In the genomic region with DNA sequence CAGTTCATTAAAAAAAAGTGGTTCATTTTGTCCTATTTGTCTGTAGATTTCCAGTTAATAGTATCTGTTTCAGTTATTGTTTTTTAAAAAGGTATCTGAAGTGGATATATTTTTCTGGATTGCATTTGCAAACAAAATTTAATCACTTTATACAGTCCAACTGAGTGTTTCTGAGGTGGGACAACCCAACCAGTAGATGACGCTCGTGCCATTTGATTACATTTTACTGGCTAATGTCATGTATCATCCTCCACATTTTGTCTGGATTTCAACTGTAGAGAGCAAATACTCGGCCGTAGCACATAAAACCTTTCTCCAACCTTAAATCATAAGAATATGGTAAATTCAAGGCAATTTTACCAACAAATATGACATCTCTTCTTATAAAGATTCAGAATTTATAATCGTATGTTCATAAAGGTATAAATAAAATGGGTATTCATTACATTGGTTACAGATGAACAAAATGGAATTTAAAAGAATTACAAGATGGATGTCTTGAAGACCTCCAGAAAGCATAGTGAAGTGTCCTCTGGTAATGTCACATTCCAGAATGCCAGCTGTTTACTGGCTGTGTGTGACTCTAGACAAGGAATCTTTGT, we compare ENCODE assay signal across 10 cellular contexts.
DNase-seq lines count a peak whose midpoint lies in the region; ATAC-seq, FAIRE-seq and TF ChIP-seq lines count a peak whose summit lies in the region.
"Had no signal": no experiment of that assay in that cellular context is flagged by ENCODE, and none has a peak within 500 bp of the region (broad histone marks: within the 10 kb centered on the region; RNA-seq: fewer than 3 reads in every experiment).

No MANE protein-coding gene starts in this region.

- H3K27ac ChIP-seq in A673 (ENCODE audit: low read depth, low read length, poor library complexity, severe bottlenecking), result no peak overlapping the region

- TF ChIP-seq CTCF in A673 (conservative IDR thresholded peaks at IDR 0.05; ENCODE audit: low read depth, low read length), result peak; percentile 72
- TF ChIP-seq CTCF in GM12874 (IDR thresholded peaks at IDR 0.05; ENCODE audit: insufficient read depth, low read depth, low read length), result peak; percentile 26; the same call in 1 of the 2 replicates
- TF ChIP-seq CTCF in bronchial epithelial cell (IDR thresholded peaks at IDR 0.05; ENCODE audit: insufficient read depth, low read length, severe bottlenecking), result peak; percentile 13

- peaks cover 11% of the 10 kb centered on the region for H3K27me3 ChIP-seq in A673 (replicated peaks; ENCODE audit: insufficient read depth, low read depth, low read length, poor library complexity)
- H3K27me3 ChIP-seq in bronchial epithelial cell (ENCODE audit: control insufficient read depth, insufficient read depth, low read length), result no peaks in the 10 kb centered on the region

- ATAC-seq in GM18517 (IDR thresholded peaks at IDR 0.05; ENCODE audit: unreplicated experiment), result no peak

- no TSS peak for BruUV-seq in A673 (replicated peaks; lab: Mats Ljungman, UMichigan)

- H3K4me1 ChIP-seq in A673 (ENCODE audit: insufficient read depth, low read length, poor library complexity, severe bottlenecking), result no peaks in the 10 kb centered on the region

- CTCF ChIA-PET in A673 (lab: Charles Lee), result no interaction called here

- POLR2A ChIA-PET in A673 (lab: Charles Lee; ENCODE audit: low non-redundant PET), result no interaction called here

- no peak overlapping the region for H3K4me3 ChIP-seq in A673 (ENCODE audit: low read depth, low read length, poor library complexity, severe bottlenecking)
- no peak overlapping the region for H3K4me3 ChIP-seq in bronchial epithelial cell (ENCODE audit: low read depth, low read length)

- no peak for FAIRE-seq in bronchial epithelial cell (lab: Jason Lieb, UNC)

- H3K9me3 ChIP-seq in A673 (ENCODE audit: low read depth, low read length, poor library complexity, severe bottlenecking), result no peaks in the 10 kb centered on the region

- H3K36me3 ChIP-seq in A673 (ENCODE audit: insufficient read depth, low read length, poor library complexity, severe bottlenecking) (no peaks in the 10 kb centered on the region), bronchial epithelial cell (ENCODE audit: control insufficient read depth, insufficient read depth, low read length) (no peaks in the 10 kb centered on the region)

- intact Hi-C loops in A673 (cut with micrococcal nuclease; ENCODE audit: unreplicated experiment), result loop anchor here (2.0 to 10.0 kb wide), 3 partner anchors 337 to 697 kb away; no protein-coding TSS in a partner anchor

- DNase-seq in A673 (ENCODE audit: low spot score) (peak; percentile 66), NCI-H526 (lab: John Stamatoyannopoulos, UW) (peak; percentile 1 to 69), bronchial epithelial cell (ENCODE audit: low read depth) (no peak), T-helper 9 cell (no peak), islet precursor cell (no peak)
- no peak for DNase-seq in stimulated activated CD4-positive, alpha-beta T cell treated with anti-CD3 and anti-CD28 coated beads, Interleukin-4, amount 100 ng/mL, for 4 hours
- DNase-seq: activated CD4-positive, alpha-beta T cell treated with anti-CD3 and anti-CD28 coated beads, Interleukin-2, amount 10 ng/mL, durations not matched to agents 24 days and 14 days; NCI-H2171 had no signal

Comparison
In these comparisons a context has a peak if more than half of its experiments do, and no peak if none do; other contexts are left out.
1. DNase-seq: peak in A673 (single experiment) and NCI-H526 (2 of 2); none in bronchial epithelial cell (single experiment), T-helper 9 cell (single experiment), stimulated activated CD4-positive, alpha-beta T cell treated with anti-CD3 and anti-CD28 coated beads, Interleukin-4, amount 100 ng/mL, for 4 hours (0 of 2) and islet precursor cell (single experiment).
2. CTCF ChIP-seq: peak in every context shown above with its lines; median percentile 72 in A673; 26 in GM12874; 13 in bronchial epithelial cell.